ENCODE assay signal across 27 cellular contexts in the genomic region with DNA sequence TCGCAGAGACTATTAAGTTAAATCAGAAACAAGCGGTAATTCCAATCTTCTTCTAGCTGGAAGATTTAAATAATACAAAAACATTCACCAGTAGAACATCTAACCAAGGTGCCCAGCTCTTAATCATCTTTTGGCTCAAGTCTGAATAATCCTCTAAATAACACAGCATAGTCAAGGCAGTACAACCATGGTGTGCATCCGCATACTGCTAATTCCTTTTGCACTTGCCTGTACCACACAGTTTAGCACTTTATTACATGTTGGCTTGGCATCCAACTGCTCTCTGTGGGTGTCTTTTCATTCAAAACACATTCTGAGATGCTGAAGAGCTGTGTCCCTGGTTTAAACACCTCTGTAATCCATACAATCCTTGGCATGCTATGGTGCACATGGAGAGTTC. TPM values are rescaled to one million over a fixed set of nuclear protein-coding genes. Genes with fewer than 3 reads are reported as not detected.
"Had no signal": no experiment of that assay in that cellular context is flagged by ENCODE, and none has a peak within 500 bp of the region (broad histone marks: within the 10 kb centered on the region; RNA-seq: fewer than 3 reads in every experiment).

No MANE protein-coding gene starts in this region.

- H3K27ac ChIP-seq: stomach, suprapubic skin, testis, thoracic aorta, thyroid gland, tibial artery, tibial nerve, transverse colon, upper lobe of left lung, upper lobe of right lung, uterus, vagina had no signal

- H3K9me3 ChIP-seq: stomach, suprapubic skin, testis, thoracic aorta, thyroid gland, tibial artery, tibial nerve, transverse colon, upper lobe of left lung, upper lobe of right lung, uterus, vagina had no signal

- H3K27me3 ChIP-seq: stomach, suprapubic skin, testis, thyroid gland, tibial artery, tibial nerve, transverse colon, upper lobe of left lung, upper lobe of right lung, uterus, vagina had no signal

- H3K4me3 ChIP-seq: stomach, suprapubic skin, testis, thoracic aorta, thyroid gland, tibial artery, tibial nerve, transverse colon, upper lobe of left lung, upper lobe of right lung, uterus, vagina had no signal

- H3K4me1 ChIP-seq: stomach, suprapubic skin, testis, thyroid gland, tibial artery, tibial nerve, upper lobe of right lung, uterus, vagina had no signal

- H3K36me3 ChIP-seq: stomach, suprapubic skin, thoracic aorta, thyroid gland, tibial artery, tibial nerve, transverse colon, upper lobe of left lung, upper lobe of right lung, uterus, vagina had no signal

- DNase-seq: stimulated activated CD4-positive, alpha-beta T cell treated with anti-CD3 and anti-CD28 coated beads, Interleukin-2, amount 100 ng/mL, for 48 hours; stimulated activated CD4-positive, alpha-beta T cell treated with anti-CD3 and anti-CD28 coated beads, Interleukin-4, amount 100 ng/mL, for 1 hour; stimulated activated CD4-positive, alpha-beta T cell treated with anti-CD3 and anti-CD28 coated beads, Interleukin-4, amount 100 ng/mL, for 24 hours; stimulated activated CD8-positive, alpha-beta memory T cell treated with anti-CD3 and anti-CD28 coated beads, Interleukin-4, amount 100 ng/mL, for 48 hours; stimulated activated naive B cell treated with anti-CD40 and anti-IgM and Interleukin-4, amounts not matched to agents 10 μg/mL and 1 μg/mL and 100 μg/mL, for 72 hours; stimulated activated naive CD4-positive, alpha-beta T cell; stimulated activated naive CD4-positive, alpha-beta T cell treated with Interleukin-2 at 50 U/mL for 16 hours; stimulated activated naive CD8-positive, alpha-beta T cell treated with anti-CD3 and anti-CD28 coated beads, Interleukin-15, amount 100 ng/mL, for 72 hours; stimulated activated naive CD8-positive, alpha-beta T cell treated with anti-CD3 and anti-CD28 coated beads, Interleukin-15, Interleukin-2, amounts not matched to agents 100 U/mL and 50 U/mL, for 24 hours; stomach; substantia nigra; testis; thyroid gland; tibial artery; transverse colon; trophoblast cell; upper lobe of left lung; upper lobe of right lung; uterus had no signal

RNA-seq across cellular contexts. Expression of gene VGLL2, which starts 42.3 kb away (rescaled TPM):
- total RNA-seq: subcutaneous adipose tissue, suprapubic skin, temporal lobe, thoracic aorta, thyroid gland, tibial nerve, transverse colon, upper lobe of left lung, upper lobe of right lung, ureter, uterus, vagina had no signal
- polyA plus RNA-seq: stomach, urinary bladder had no signal
